Comparison of ENCODE assay signal across 27 cellular contexts in genomic region chr4:7150083-7150635, GRCh38. TPM values are rescaled to one million over a fixed set of nuclear protein-coding genes. Genes with fewer than 3 reads are reported as not detected.
"Had no signal": no experiment of that assay in that cellular context is flagged by ENCODE, and none has a peak within 500 bp of the region (broad histone marks: within the 10 kb centered on the region; RNA-seq: fewer than 3 reads in every experiment).

No MANE protein-coding gene starts in this region.

- H3K27me3 ChIP-seq: cardiac muscle cell, SJSA1 had no signal

- H3K9me3 ChIP-seq: SJSA1, SK-N-SH had no signal

- H3K4me2 ChIP-seq: SK-N-SH had no signal

- H3K9ac ChIP-seq: SK-N-SH had no signal

- H3K27ac ChIP-seq: cardiac muscle cell, SJSA1 had no signal

- ATAC-seq: activated CD4-positive, alpha-beta T cell treated with anti-CD3 and anti-CD28 coated beads for 36 hours; activated CD4-positive, CD25-positive, alpha-beta regulatory T cell treated with anti-CD3 and anti-CD28 coated beads, Interleukin-2, amount 50 U/mL, for 24 hours; activated CD8-positive, alpha-beta T cell treated with anti-CD3 and anti-CD28 coated beads, Interleukin-2, amount 10 ng/mL, durations not matched to agents 7 days and 5 days; activated naive CD8-positive, alpha-beta T cell treated with anti-CD3 and anti-CD28 coated beads, Interleukin-2, amount 50 U/mL, for 24 hours; Panc1; WTC11 had no signal

- DNase-seq: activated CD4-positive, alpha-beta T cell treated with anti-CD3 and anti-CD28 coated beads for 36 hours; activated CD4-positive, alpha-beta T cell treated with anti-CD3 and anti-CD28 coated beads, Interleukin-2, amount 10 ng/mL, durations not matched to agents 7 days and 5 days; activated CD4-positive, alpha-beta T cell treated with anti-CD3 and anti-CD28 coated beads, Interleukin-2, amount 50 U/mL, for 48 hours; activated CD8-positive, alpha-beta T cell treated with anti-CD3 and anti-CD28 coated beads, Interleukin-2, amount 10 ng/mL, durations not matched to agents 7 days and 5 days; activated gamma-delta T cell treated with Interleukin-2 at 50 U/mL for 16 hours; activated naive CD4-positive, alpha-beta T cell treated with anti-CD3 and anti-CD28 coated beads, Interleukin-2, amount 10 ng/mL, durations not matched to agents 7 days and 5 days; activated naive CD8-positive, alpha-beta T cell treated with anti-CD3 and anti-CD28 coated beads, Interleukin-2, amount 50 U/mL, for 24 hours; activated T-cell treated with anti-CD3 and anti-CD28 coated beads, Interleukin-2, amount 50 U/mL, for 24 hours; anterior cingulate cortex; NCI-H1092 treated with DMSO at 0.1 percent for 48 hours; NCI-H1417; NCI-H146; NCI-H187; NCI-H2029 treated with DMSO at 0.1 percent for 48 hours; NCI-H2107; NCI-H2171; NCI-H510A; NCI-H526; NCI-H748 treated with DMSO at 0.1 percent for 48 hours; SHP77 treated with DMSO at 0.1 percent for 48 hours; SK-N-SH had no signal

- H3K36me3 ChIP-seq: cardiac muscle cell, SJSA1 had no signal

- H3K4me1 ChIP-seq: SJSA1 had no signal

- H3K4me3 ChIP-seq: cardiac muscle cell, SJSA1 had no signal

RNA-seq across cellular contexts. Expression of gene SORCS2, which starts 42.2 kb away (rescaled TPM):
- total RNA-seq: activated CD4-positive, alpha-beta T cell treated with anti-CD3 and anti-CD28 coated beads, Interleukin-2, amount 10 ng/mL, durations not matched to agents 7 days and 5 days; activated CD8-positive, alpha-beta T cell treated with anti-CD3 and anti-CD28 coated beads, Interleukin-2, amount 10 ng/mL, durations not matched to agents 7 days and 5 days; activated T-helper 1 cell treated with anti-CD3 and anti-CD28 coated beads, Interleukin-12 subunit alpha, Interleukin-12 subunit beta, Interleukin-2, Interleukin-4 antibody, amounts not matched to agents 30 ng/mL and 10 ng/mL and 1 ng/mL, durations not matched to agents 14 hours and 24 hours and 36 hours had no signal
